In genomic region chr19:37551123-37551993, GRCh38 we compare ENCODE assay signal across 8 cellular contexts. TPM values are rescaled to one million over a fixed set of nuclear protein-coding genes. Genes with fewer than 3 reads are reported as not detected.
DNase-seq lines count a peak whose midpoint lies in the region; ATAC-seq and TF ChIP-seq lines count a peak whose summit lies in the region.

No MANE protein-coding gene starts in this region.

- H3K27ac ChIP-seq in esophagus muscularis mucosa (replicated peaks in 1 of 4) (no peak overlapping the region), rectal smooth muscle tissue (ENCODE audit: low read depth, low read length) (no peak overlapping the region), OCI-LY7 (ENCODE audit: low read depth, low read length, poor library complexity, severe bottlenecking) (no peak overlapping the region)

- H3K36me3 ChIP-seq in esophagus muscularis mucosa = peaks cover 0 to 10% (median 5%) of the 10 kb centered on the region in 4 donors
- no peaks in the 10 kb centered on the region for H3K36me3 ChIP-seq in rectal smooth muscle tissue (ENCODE audit: control insufficient read depth, insufficient read depth, low read length)
- H3K36me3 ChIP-seq in OCI-LY7 (ENCODE audit: insufficient read depth, low read length) = no peaks in the 10 kb centered on the region

- H3K4me1 ChIP-seq in esophagus muscularis mucosa = no peaks in the 10 kb centered on the region
- no peaks in the 10 kb centered on the region for H3K4me1 ChIP-seq in rectal smooth muscle tissue (ENCODE audit: control insufficient read depth, insufficient read depth, low read length)
- H3K4me1 ChIP-seq in OCI-LY7 (ENCODE audit: insufficient read depth, low read length, poor library complexity, severe bottlenecking) = no peaks in the 10 kb centered on the region

- H3K27me3 ChIP-seq in esophagus muscularis mucosa (no peaks in the 10 kb centered on the region), rectal smooth muscle tissue (ENCODE audit: control insufficient read depth, insufficient read depth, low read length) (no peaks in the 10 kb centered on the region)

- H2AFZ ChIP-seq in OCI-LY7 (ENCODE audit: low read length) = no peak overlapping the region

- no peaks in the 10 kb centered on the region for H3K4me1 Mint-ChIP-seq in HFFc6 (ENCODE audit: low read depth)
- peaks cover 3% of the 10 kb centered on the region for H3K4me1 Mint-ChIP-seq in activated CD4-positive, alpha-beta T cell treated with anti-CD3 and anti-CD28 coated beads for 36 hours

- no peaks in the 10 kb centered on the region; the same call in 1 of the 2 replicates for H3K27me3 Mint-ChIP-seq in HFFc6 (ENCODE audit: insufficient read depth)
- no peaks in the 10 kb centered on the region for H3K27me3 Mint-ChIP-seq in activated CD4-positive, alpha-beta T cell treated with anti-CD3 and anti-CD28 coated beads for 36 hours

- H3K9ac ChIP-seq in rectal smooth muscle tissue (ENCODE audit: low read length) = no peak overlapping the region

- intact Hi-C loops in activated CD4-positive, alpha-beta T cell treated with anti-CD3 and anti-CD28 coated beads for 36 hours (cut with DNase I, micrococcal nuclease) = loop anchor here (1.0 to 10.0 kb wide), 7 partner anchors 43 to 578 kb away; partner anchors contain the start of genes ZNF793 (in 2 of the 2), ZNF527 (in 1 of the 2), ZNF540 (in 1 of the 2) and ZNF570 (in 1 of the 2)
- intact Hi-C loops in esophagus muscularis mucosa (cut with DNase I) = no loop called here
- intact Hi-C loops in OCI-LY7 (cut with micrococcal nuclease; ENCODE audit: unreplicated experiment) = no loop called here

- peaks cover 87% of the 10 kb centered on the region for H3K9me3 Mint-ChIP-seq in HFFc6
- H3K9me3 Mint-ChIP-seq in activated CD4-positive, alpha-beta T cell treated with anti-CD3 and anti-CD28 coated beads for 36 hours (ENCODE audit: low read depth) = peaks cover 43% of the 10 kb centered on the region

- ATAC-seq in activated CD4-positive, alpha-beta T cell treated with anti-CD3 and anti-CD28 coated beads for 36 hours = peak; percentile 86
- ATAC-seq in HG03025 (IDR thresholded peaks at IDR 0.05; ENCODE audit: low FRiP score, unreplicated experiment) = no peak

- no peaks in the 10 kb centered on the region for H3K9me2 ChIP-seq in OCI-LY7 (ENCODE audit: insufficient read depth, low read length)

- no peak for TF ChIP-seq POLR2A in esophagus muscularis mucosa (IDR thresholded peaks at IDR 0.05; ENCODE audit: low read depth)

- H3K79me2 ChIP-seq in OCI-LY7 (ENCODE audit: insufficient read depth, low read depth, low read length) = no peaks in the 10 kb centered on the region

- H3K27ac Mint-ChIP-seq in HFFc6 = peak overlapping the region; percentile 65
- peak overlapping the region; percentile 87 for H3K27ac Mint-ChIP-seq in activated CD4-positive, alpha-beta T cell treated with anti-CD3 and anti-CD28 coated beads for 36 hours

- H3K4me2 ChIP-seq in OCI-LY7 (ENCODE audit: low read length) = no peak overlapping the region; the same call in 1 of the 2 replicates

- H3K9me3 ChIP-seq in esophagus muscularis mucosa = peaks cover 0 to 80% (median 38%) of the 10 kb centered on the region in 4 donors
- H3K9me3 ChIP-seq in OCI-LY7 (ENCODE audit: low read length) = 0 out of 2 replicates have a peak, but pooled peaks cover 10% of the 10 kb centered on the region

- peak overlapping the region; percentile 88 for H3K4me3 ChIP-seq in AG09309 (ENCODE audit: control insufficient read depth, low read depth, low read length)
- H3K4me3 ChIP-seq in esophagus muscularis mucosa = peak overlapping the region; percentile 29 to 42 (median 34)
- H3K4me3 ChIP-seq in rectal smooth muscle tissue (ENCODE audit: low read length) = peak overlapping the region; percentile 56
- H3K4me3 ChIP-seq in OCI-LY7 (ENCODE audit: low read depth, low read length, poor library complexity, severe bottlenecking) = no peak overlapping the region

- TF ChIP-seq CTCF in AG09309 (IDR thresholded peaks at IDR 0.05; ENCODE audit: control insufficient read depth, insufficient read depth, low read depth, low read length, missing control alignments) = peak; percentile 59
- TF ChIP-seq CTCF in HFFc6 (IDR thresholded peaks at IDR 0.05) = peak; percentile 54
- TF ChIP-seq CTCF in esophagus muscularis mucosa (IDR thresholded peaks at IDR 0.05) = no peak
- TF ChIP-seq CTCF in OCI-LY7 (conservative IDR thresholded peaks at IDR 0.05; ENCODE audit: low read length) = no peak

- peak overlapping the region; percentile 84 for H3K4me3 Mint-ChIP-seq in HFFc6
- H3K4me3 Mint-ChIP-seq in activated CD4-positive, alpha-beta T cell treated with anti-CD3 and anti-CD28 coated beads for 36 hours = peak overlapping the region; percentile 84

- WGBS in esophagus muscularis mucosa = 6% methylated on average over 19 of the region's 65 CpGs

- POLR2A ChIA-PET in activated CD4-positive, alpha-beta T cell treated with anti-CD3 and anti-CD28 coated beads for 36 hours (lab: Charles Lee) = interaction anchor here (0.8 to 1.1 kb wide), 2 partner anchors 45 to 180 kb away, joined by 3 to 4 read pairs; partner anchors contain the start of genes ZNF527 and ZNF793
- POLR2A ChIA-PET in OCI-LY7 (lab: Charles Lee) = interaction anchor here (0.6 kb wide), 1 partner anchor 85 kb away, joined by 6 read pairs; no protein-coding TSS in a partner anchor

- TF ChIP-seq EP300 in esophagus muscularis mucosa (IDR thresholded peaks at IDR 0.05) = no peak

- no TSS peak for BruUV-seq in OCI-LY7 (replicated peaks; lab: Mats Ljungman, UMichigan)

- H3K36me3 Mint-ChIP-seq in HFFc6 (ENCODE audit: low read depth) = peaks cover 55% of the 10 kb centered on the region
- H3K36me3 Mint-ChIP-seq in activated CD4-positive, alpha-beta T cell treated with anti-CD3 and anti-CD28 coated beads for 36 hours (ENCODE audit: low read depth) = peaks cover 47% of the 10 kb centered on the region

- no peaks in the 10 kb centered on the region for H4K20me1 ChIP-seq in OCI-LY7 (ENCODE audit: insufficient read depth, low read length)

- DNase-seq in AG09309 (ENCODE audit: low read depth) = no peak
- DNase-seq in HFFc6 = no peak
- peak; percentile 87 for DNase-seq in activated CD4-positive, alpha-beta T cell treated with anti-CD3 and anti-CD28 coated beads for 36 hours
- DNase-seq in esophagus muscularis mucosa (ENCODE audit: extremely low spot score) = no peak
- no peak for DNase-seq in OCI-LY7 (ENCODE audit: low spot score)
- no peak for DNase-seq in activated gamma-delta T cell (lab: John Stamatoyannopoulos, UW)

- CTCF ChIA-PET in activated CD4-positive, alpha-beta T cell treated with anti-CD3 and anti-CD28 coated beads for 36 hours (lab: Charles Lee) = interaction anchor here (0.5 to 1.6 kb wide), 9 partner anchors 15 to 302 kb away, joined by 3 to 8 read pairs (median 3); partner anchors contain the start of genes ZNF540, ZNF569, ZNF571 and ZNF793
- CTCF ChIA-PET in OCI-LY7 (lab: Charles Lee; ENCODE audit: unreplicated experiment) = no interaction called here

RNA-seq across cellular contexts. Expression of gene ZNF571, which starts 43.2 kb away (rescaled TPM):
- total RNA-seq in HFFc6 (2021; fragmentation: NEBNext Ultra II Directional; extraction: Animal tissue kit (Norgen Biotek cat#: 25700)) = 1 to 10 TPM; 1.3 to 3.3 (median 2.1) TPM
- total RNA-seq in activated CD4-positive, alpha-beta T cell treated with anti-CD3 and anti-CD28 coated beads for 36 hours = 1 to 10 TPM; 2.4 to 2.9 TPM
- 1 to 10 TPM; 2.8 to 4.7 (median 4.3) TPM for total RNA-seq in esophagus muscularis mucosa
- total RNA-seq in OCI-LY7 (2014; rRNA removed; shearing (Covaris generic)) = 1.3 and 8.0 TPM in 2 replicates
- total RNA-seq in OCI-LY7 (2022) = 2.6 and 4.2 TPM in 2 replicates

RNA-seq across cellular contexts. Expression of gene ZNF540, which starts 43.3 kb away (rescaled TPM):
- under 1 TPM; 0.14 to 0.76 (median 0.35) TPM for total RNA-seq in HFFc6 (2021; fragmentation: NEBNext Ultra II Directional; extraction: Animal tissue kit (Norgen Biotek cat#: 25700))
- 1 to 10 TPM in 1 of 2 experiments, under 1 TPM in 1; 0.67 to 1.1 TPM for total RNA-seq in activated CD4-positive, alpha-beta T cell treated with anti-CD3 and anti-CD28 coated beads for 36 hours
- total RNA-seq in esophagus muscularis mucosa (1 to 10 TPM; 1.6 to 5.4 (median 2.5) TPM), OCI-LY7 (2022) (0.39 and 0.46 TPM in 2 replicates)
- 0.44 and 0.59 TPM in 2 replicates for total RNA-seq in OCI-LY7 (2014; rRNA removed; shearing (Covaris generic))

RNA-seq across cellular contexts. Expression of gene ZNF793, which starts 44.6 kb away (rescaled TPM):
- 1 to 10 TPM in 2 of 6 experiments, under 1 TPM in 4; 0.43 to 3.4 (median 0.70) TPM for total RNA-seq in HFFc6 (2021; fragmentation: NEBNext Ultra II Directional; extraction: Animal tissue kit (Norgen Biotek cat#: 25700))
- 1 to 10 TPM; 4.4 to 4.7 TPM for total RNA-seq in activated CD4-positive, alpha-beta T cell treated with anti-CD3 and anti-CD28 coated beads for 36 hours
- total RNA-seq in esophagus muscularis mucosa (1 to 10 TPM; 3.0 to 7.1 (median 5.3) TPM), OCI-LY7 (2022) (0.53 and 0.77 TPM in 2 replicates)
- total RNA-seq in OCI-LY7 (2014; rRNA removed; shearing (Covaris generic)) = 0.25 and 0.44 TPM in 2 replicates

Comparison
In these comparisons a context has a peak if more than half of its experiments do, and no peak if none do; other contexts are left out.
1. CTCF ChIP-seq: peak in AG09309 (single experiment) and HFFc6 (single experiment); none in esophagus muscularis mucosa (0 of 3) and OCI-LY7 (single experiment).
2. intact Hi-C loops: an anchor here in activated CD4-positive, alpha-beta T cell treated with anti-CD3 and anti-CD28 coated beads for 36 hours (1.0 to 10.0 kb wide); none called in esophagus muscularis mucosa and OCI-LY7.